In the genomic region with DNA sequence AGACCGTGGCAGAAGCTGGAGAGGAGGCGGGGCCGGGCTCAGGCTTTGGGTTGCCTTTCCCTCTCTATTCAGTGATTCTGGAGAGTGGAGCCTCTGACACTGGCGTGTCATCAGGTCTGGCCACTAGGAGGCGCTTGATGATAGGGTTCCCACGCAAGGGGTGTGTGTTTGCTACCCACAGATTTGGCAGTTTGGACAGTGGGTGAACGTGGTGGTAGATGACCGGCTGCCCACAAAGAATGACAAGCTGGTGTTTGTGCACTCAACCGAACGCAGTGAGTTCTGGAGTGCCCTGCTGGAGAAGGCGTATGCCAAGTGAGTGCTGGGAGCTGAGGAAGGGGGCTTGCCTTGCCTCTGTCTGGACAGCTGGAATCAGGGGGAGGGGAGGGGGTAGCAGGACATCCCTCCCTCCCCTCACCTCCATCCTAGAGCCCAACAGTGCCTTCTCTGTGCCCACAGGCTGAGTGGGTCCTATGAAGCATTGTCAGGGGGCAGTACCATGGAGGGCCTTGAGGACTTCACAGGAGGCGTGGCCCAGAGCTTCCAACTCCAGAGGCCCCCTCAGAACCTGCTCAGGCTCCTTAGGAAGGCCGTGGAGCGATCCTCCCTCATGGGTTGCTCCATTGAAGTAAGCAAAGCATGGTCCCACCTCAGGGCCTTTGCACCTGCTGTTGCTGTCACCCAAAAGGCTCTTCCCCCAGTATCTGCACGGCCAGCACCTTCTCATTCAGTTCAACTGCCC, we compare ENCODE assay signal across 8 cellular contexts. TPM values are rescaled to one million over a fixed set of nuclear protein-coding genes. Genes with fewer than 3 reads are reported as not detected.
A peak's percentile ranks its signal among the peaks of the same experiment; 100 is the strongest.
DNase-seq lines count a peak whose midpoint lies in the region; ATAC-seq and TF ChIP-seq lines count a peak whose summit lies in the region.

No MANE protein-coding gene starts in this region.

- ATAC-seq in GM18861 (IDR thresholded peaks at IDR 0.05; ENCODE audit: unreplicated experiment) (peak; percentile 44), HG03457 (IDR thresholded peaks at IDR 0.05; ENCODE audit: unreplicated experiment) (peak; percentile 51)

- H3K9me3 Mint-ChIP-seq in endodermal cell, result no peaks in the 10 kb centered on the region

- no peaks in the 10 kb centered on the region for H3K36me3 Mint-ChIP-seq in endodermal cell (ENCODE audit: low read depth)

- TF ChIP-seq CTCF in AG09319 (IDR thresholded peaks at IDR 0.05; ENCODE audit: low read depth, low read length) (peak; percentile 90), endodermal cell (conservative IDR thresholded peaks at IDR 0.05) (peak; percentile 98)

- no peaks in the 10 kb centered on the region for H3K36me3 ChIP-seq in endodermal cell (ENCODE audit: control insufficient read depth, insufficient read depth, low read length)

- H3K4me3 Mint-ChIP-seq in endodermal cell, result no peak overlapping the region

- H3K4me1 ChIP-seq in endodermal cell (ENCODE audit: control insufficient read depth, insufficient read depth, low read length), result peaks cover 2% of the 10 kb centered on the region

- H3K27me3 Mint-ChIP-seq in endodermal cell (ENCODE audit: insufficient read depth), result peaks cover 12% of the 10 kb centered on the region

- no peaks in the 10 kb centered on the region for H3K9me3 ChIP-seq in endodermal cell (ENCODE audit: control insufficient read depth, low read length)

- H3K27ac ChIP-seq in endodermal cell (ENCODE audit: low read depth, low read length), result no peak overlapping the region

- no peak overlapping the region for H3K9ac ChIP-seq in endodermal cell (ENCODE audit: extremely low read depth, low read length, poor library complexity, severe bottlenecking)

- 35 to 53% methylated on average over 6 to 15 of the region's 15 CpGs for WGBS in endodermal cell (ENCODE audit: insufficient coverage in 1 of 2, insufficient read length in 1 of 2), 2 experiments

- no peaks in the 10 kb centered on the region for H3K27me3 ChIP-seq in endodermal cell (ENCODE audit: control insufficient read depth, insufficient read depth, low read length, poor library complexity, severe bottlenecking)

- no peak overlapping the region for H3K4me3 ChIP-seq in endodermal cell (ENCODE audit: low read length)

- H3K27ac Mint-ChIP-seq in endodermal cell, result peak overlapping the region; percentile 64

- peaks cover 7% of the 10 kb centered on the region for H3K4me1 Mint-ChIP-seq in endodermal cell

- DNase-seq in AG09319 (ENCODE audit: extremely low read depth, low read depth) (peak; percentile 42), NOMO-1 (lab: John Stamatoyannopoulos, UW; ENCODE audit: unreplicated experiment in 2 of 2) (peak; percentile 53 to 69), endodermal cell (peak; percentile 92), mucosa of gallbladder (ENCODE audit: low spot score) (peak; percentile 80)
- peak; percentile 40 to 69 for DNase-seq in activated CD8-positive, alpha-beta memory T cell treated with anti-CD3 and anti-CD28 coated beads for 1 hour (ENCODE audit: extremely low read depth in 1 of 2, low read depth in 1 of 2)
- peak; percentile 47 to 67 for DNase-seq in stimulated activated CD8-positive, alpha-beta memory T cell treated with anti-CD3 and anti-CD28 coated beads, Interleukin-4, amount 100 ng/mL, for 4 hours (ENCODE audit: low read depth in 2 of 2, low spot score in 1 of 2)

RNA-seq across cellular contexts. Expression of gene CAPN11, which starts 14.3 kb away (rescaled TPM):
- total RNA-seq in endodermal cell (1 to 10 TPM in 1 of 2 donors, under 1 TPM in 1; 0.53 to 1.2 TPM), mucosa of gallbladder (0.95 TPM)
- 0.18 TPM for polyA plus RNA-seq in endodermal cell (2013, experiment 1 of 2)
- 0.17 TPM for polyA plus RNA-seq in endodermal cell (2013, experiment 2 of 2)

RNA-seq across cellular contexts. Expression of gene MYMX, which starts 43.8 kb away (rescaled TPM):
- total RNA-seq in endodermal cell (1 to 10 TPM; 1.7 to 1.8 TPM), mucosa of gallbladder (0.26 TPM)
- 1.1 TPM for polyA plus RNA-seq in endodermal cell (2013, experiment 1 of 2)
- 0.83 TPM for polyA plus RNA-seq in endodermal cell (2013, experiment 2 of 2)

RNA-seq across cellular contexts. Expression of gene TMEM63B, which starts 45.6 kb away (rescaled TPM):
- 10 to 100 TPM; 64.6 to 65.2 TPM for total RNA-seq in endodermal cell
- polyA plus RNA-seq in endodermal cell (2013, experiment 1 of 2), result 46.5 TPM
- 41.4 TPM for polyA plus RNA-seq in endodermal cell (2013, experiment 2 of 2)
- total RNA-seq in mucosa of gallbladder, result 71.8 TPM

RNA-seq across cellular contexts. Expression of gene MRPL14, which starts 45.7 kb away (rescaled TPM):
- total RNA-seq in endodermal cell, result 10 to 100 TPM; 66.5 to 69.6 TPM
- polyA plus RNA-seq in endodermal cell (2013, experiment 1 of 2), result 63.6 TPM
- polyA plus RNA-seq in endodermal cell (2013, experiment 2 of 2), result 56.9 TPM
- 30.7 TPM for total RNA-seq in mucosa of gallbladder

RNA-seq across cellular contexts. Expression of gene SLC29A1, which starts 50.5 kb away (rescaled TPM):
- total RNA-seq in endodermal cell (100 to 1,000 TPM; 129 to 155 TPM), mucosa of gallbladder (66.1 TPM)
- polyA plus RNA-seq in endodermal cell (2013, experiment 1 of 2), result 65.0 TPM
- 58.4 TPM for polyA plus RNA-seq in endodermal cell (2013, experiment 2 of 2)

Comparison
In these comparisons a context has a peak if more than half of its experiments do, and no peak if none do; other contexts are left out.
1. DNase-seq: peak in every context shown above with its lines; median percentile 92 in endodermal cell; 80 in mucosa of gallbladder; 61 in NOMO-1; 57 in stimulated activated CD8-positive, alpha-beta memory T cell treated with anti-CD3 and anti-CD28 coated beads, Interleukin-4, amount 100 ng/mL, for 4 hours; 54 in activated CD8-positive, alpha-beta memory T cell treated with anti-CD3 and anti-CD28 coated beads for 1 hour; 42 in AG09319.